In the genomic region with DNA sequence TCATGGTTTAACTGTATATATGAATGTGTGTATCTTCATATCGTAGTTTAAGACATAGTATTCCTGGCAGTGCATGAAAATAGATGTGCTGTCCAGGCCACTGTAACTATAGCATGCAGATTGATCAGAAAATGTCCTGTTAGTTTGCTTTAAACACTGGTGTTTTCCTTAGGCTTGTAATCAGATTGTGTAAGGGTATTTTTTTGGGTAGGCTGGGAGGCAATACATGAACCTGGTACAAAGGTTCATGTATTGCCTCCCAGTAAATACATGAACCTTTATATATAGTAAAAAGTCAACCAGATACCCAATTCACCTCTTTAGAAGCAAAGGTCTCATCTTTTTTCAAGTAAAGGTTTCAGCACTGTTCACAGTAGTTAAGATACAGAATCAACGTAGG, we compare ENCODE assay signal across 9 cellular contexts. TPM values are rescaled to one million over a fixed set of nuclear protein-coding genes. Genes with fewer than 3 reads are reported as not detected.
DNase-seq lines count a peak whose midpoint lies in the region; ATAC-seq and TF ChIP-seq lines count a peak whose summit lies in the region.
"Had no signal": no experiment of that assay in that cellular context is flagged by ENCODE, and none has a peak within 500 bp of the region (broad histone marks: within the 10 kb centered on the region; RNA-seq: fewer than 3 reads in every experiment).

No MANE protein-coding gene starts in this region.

- no peaks in the 10 kb centered on the region for H3K9me3 Mint-ChIP-seq in activated CD4-positive, alpha-beta T cell treated with anti-CD3 and anti-CD28 coated beads, Interleukin-2, amount 10 ng/mL, durations not matched to agents 24 days and 14 days
- no peaks in the 10 kb centered on the region for H3K9me3 Mint-ChIP-seq in activated T-helper 2 cell treated with anti-CD3 and anti-CD28 coated beads, Interferon-gamma antibody, Interleukin-2, Interleukin-4, amounts not matched to agents 10 μg/mL and 5 μg/mL and 100 μg/mL, durations not matched to agents 14 hours and 24 hours and 36 hours
- no peaks in the 10 kb centered on the region for H3K9me3 Mint-ChIP-seq in immature natural killer cell

- peaks cover 32% of the 10 kb centered on the region for H3K4me1 Mint-ChIP-seq in activated CD4-positive, alpha-beta T cell treated with anti-CD3 and anti-CD28 coated beads, Interleukin-2, amount 10 ng/mL, durations not matched to agents 24 days and 14 days
- peaks cover 26% of the 10 kb centered on the region for H3K4me1 Mint-ChIP-seq in activated T-helper 2 cell treated with anti-CD3 and anti-CD28 coated beads, Interferon-gamma antibody, Interleukin-2, Interleukin-4, amounts not matched to agents 10 μg/mL and 5 μg/mL and 100 μg/mL, durations not matched to agents 14 hours and 24 hours and 36 hours (ENCODE audit: low read depth)
- peaks cover 62 to 72% of the 10 kb centered on the region in 2 donors for H3K4me1 Mint-ChIP-seq in immature natural killer cell

- H3K27ac ChIP-seq in stomach: peak overlapping the region in 2 of 5 donors; percentile 97 to 99

- H3K4me3 Mint-ChIP-seq in activated CD4-positive, alpha-beta T cell treated with anti-CD3 and anti-CD28 coated beads, Interleukin-2, amount 10 ng/mL, durations not matched to agents 24 days and 14 days: peak overlapping the region; percentile 100
- peak overlapping the region; percentile 99 for H3K4me3 Mint-ChIP-seq in activated T-helper 2 cell treated with anti-CD3 and anti-CD28 coated beads, Interferon-gamma antibody, Interleukin-2, Interleukin-4, amounts not matched to agents 10 μg/mL and 5 μg/mL and 100 μg/mL, durations not matched to agents 14 hours and 24 hours and 36 hours (ENCODE audit: low read depth)
- H3K4me3 Mint-ChIP-seq in immature natural killer cell: peak overlapping the region; percentile 96 to 100 (median 99)

- WGBS in stomach, 5 donors: 58 to 70% (median 64%) methylated on average over 2 of the region's 2 CpGs

- intact Hi-C loops in activated CD4-positive, alpha-beta T cell treated with anti-CD3 and anti-CD28 coated beads, Interleukin-2, amount 10 ng/mL, durations not matched to agents 24 days and 14 days (cut with micrococcal nuclease): no loop called here
- intact Hi-C loops in activated T-helper 2 cell treated with anti-CD3 and anti-CD28 coated beads, Interferon-gamma antibody, Interleukin-2, Interleukin-4, amounts not matched to agents 10 μg/mL and 5 μg/mL and 100 μg/mL, durations not matched to agents 14 hours and 24 hours and 36 hours (cut with micrococcal nuclease): loop anchor here (2.0 kb wide), 1 partner anchor 816 kb away; the partner anchor contains the start of gene CCDC150
- intact Hi-C loops in stomach (cut with DNase I; ENCODE audit: low total_unique reads): no loop called here

- peak overlapping the region; percentile 60 to 76 (median 66) for H3K4me3 ChIP-seq in stomach

- no peak overlapping the region for H3K27ac Mint-ChIP-seq in activated CD4-positive, alpha-beta T cell treated with anti-CD3 and anti-CD28 coated beads, Interleukin-2, amount 10 ng/mL, durations not matched to agents 24 days and 14 days
- H3K27ac Mint-ChIP-seq in activated T-helper 2 cell treated with anti-CD3 and anti-CD28 coated beads, Interferon-gamma antibody, Interleukin-2, Interleukin-4, amounts not matched to agents 10 μg/mL and 5 μg/mL and 100 μg/mL, durations not matched to agents 14 hours and 24 hours and 36 hours: peak overlapping the region; percentile 100
- peak overlapping the region; percentile 98 to 100 (median 100) for H3K27ac Mint-ChIP-seq in immature natural killer cell

- peaks cover 10% of the 10 kb centered on the region for H3K36me3 Mint-ChIP-seq in activated CD4-positive, alpha-beta T cell treated with anti-CD3 and anti-CD28 coated beads, Interleukin-2, amount 10 ng/mL, durations not matched to agents 24 days and 14 days (ENCODE audit: low read depth)
- H3K36me3 Mint-ChIP-seq in activated T-helper 2 cell treated with anti-CD3 and anti-CD28 coated beads, Interferon-gamma antibody, Interleukin-2, Interleukin-4, amounts not matched to agents 10 μg/mL and 5 μg/mL and 100 μg/mL, durations not matched to agents 14 hours and 24 hours and 36 hours (ENCODE audit: low read depth): peaks cover 20% of the 10 kb centered on the region
- no peaks in the 10 kb centered on the region for H3K36me3 Mint-ChIP-seq in immature natural killer cell

- peaks cover 12 to 60% (median 42%) of the 10 kb centered on the region in 4 donors for H3K4me1 ChIP-seq in stomach

- peaks cover 1 to 6% (median 2%) of the 10 kb centered on the region in 4 donors for H3K36me3 ChIP-seq in stomach

- H3K27me3 Mint-ChIP-seq in activated CD4-positive, alpha-beta T cell treated with anti-CD3 and anti-CD28 coated beads, Interleukin-2, amount 10 ng/mL, durations not matched to agents 24 days and 14 days: no peaks in the 10 kb centered on the region
- H3K27me3 Mint-ChIP-seq in activated T-helper 2 cell treated with anti-CD3 and anti-CD28 coated beads, Interferon-gamma antibody, Interleukin-2, Interleukin-4, amounts not matched to agents 10 μg/mL and 5 μg/mL and 100 μg/mL, durations not matched to agents 14 hours and 24 hours and 36 hours (ENCODE audit: low read depth): no peaks in the 10 kb centered on the region
- peaks cover 9 to 17% (median 10%) of the 10 kb centered on the region in 3 donors for H3K27me3 Mint-ChIP-seq in immature natural killer cell (ENCODE audit: low read depth in 3 of 3)

- TF ChIP-seq POLR2A in stomach (IDR thresholded peaks at IDR 0.05): no peak

- no peak for DNase-seq in activated CD4-positive, alpha-beta T cell treated with anti-CD3 and anti-CD28 coated beads, Interleukin-2, amount 10 ng/mL, durations not matched to agents 24 days and 14 days
- no peak for DNase-seq in activated CD4-positive, alpha-beta T cell treated with anti-CD3 and anti-CD28 coated beads for 4 hours
- no peak for DNase-seq in activated T-helper 2 cell treated with anti-CD3 and anti-CD28 coated beads, Interferon-gamma antibody, Interleukin-2, Interleukin-4, amounts not matched to agents 10 μg/mL and 5 μg/mL and 100 μg/mL, durations not matched to agents 14 hours and 24 hours and 36 hours (ENCODE audit: low spot score)
- DNase-seq in immature natural killer cell: no peak
- no peak for DNase-seq in stomach
- DNase-seq in NCI-H2227 (lab: John Stamatoyannopoulos, UW; ENCODE audit: unreplicated experiment): no peak
- DNase-seq: NCI-H1092 had no signal

- no peak for TF ChIP-seq CTCF in stomach (IDR thresholded peaks at IDR 0.05)

- no peaks in the 10 kb centered on the region for H3K9me3 ChIP-seq in stomach

- H3K27me3 ChIP-seq in stomach: no peaks in the 10 kb centered on the region

- no peak for ATAC-seq in activated CD4-positive, CD25-positive, alpha-beta regulatory T cell treated with anti-CD3 and anti-CD28 coated beads, Interleukin-2, amount 50 U/mL, for 24 hours
- ATAC-seq in GM21360 (IDR thresholded peaks at IDR 0.05; ENCODE audit: unreplicated experiment): no peak

- no peak for TF ChIP-seq EP300 in stomach (IDR thresholded peaks at IDR 0.05)

RNA-seq across cellular contexts. Expression of gene COQ10B, which starts 1.6 kb away (rescaled TPM):
- total RNA-seq in activated CD4-positive, alpha-beta T cell treated with anti-CD3 and anti-CD28 coated beads, Interleukin-2, amount 10 ng/mL, durations not matched to agents 24 days and 14 days: 20.1 TPM in 2 replicates
- total RNA-seq in activated T-helper 2 cell treated with anti-CD3 and anti-CD28 coated beads, Interferon-gamma antibody, Interleukin-2, Interleukin-4, amounts not matched to agents 10 μg/mL and 5 μg/mL and 100 μg/mL, durations not matched to agents 14 hours and 24 hours and 36 hours: 19.9 and 20.8 TPM in 2 replicates
- 10 to 100 TPM; 49.4 to 80.9 (median 56.6) TPM for polyA plus RNA-seq in immature natural killer cell
- total RNA-seq in stomach: 10 to 100 TPM in 3 of 5 donors, 1 to 10 TPM in 2; 2.9 to 47.7 (median 17.0) TPM
- 10 to 100 TPM; 11.0 to 30.1 (median 22.9) TPM for polyA plus RNA-seq in stomach

RNA-seq across cellular contexts. Expression of gene SF3B1, which starts 20.1 kb away (rescaled TPM):
- 259 and 278 TPM in 2 replicates for total RNA-seq in activated CD4-positive, alpha-beta T cell treated with anti-CD3 and anti-CD28 coated beads, Interleukin-2, amount 10 ng/mL, durations not matched to agents 24 days and 14 days
- total RNA-seq in activated T-helper 2 cell treated with anti-CD3 and anti-CD28 coated beads, Interferon-gamma antibody, Interleukin-2, Interleukin-4, amounts not matched to agents 10 μg/mL and 5 μg/mL and 100 μg/mL, durations not matched to agents 14 hours and 24 hours and 36 hours: 284 and 289 TPM in 2 replicates
- polyA plus RNA-seq in immature natural killer cell: 100 to 1,000 TPM; 123 to 165 (median 133) TPM
- 100 to 1,000 TPM; 154 to 520 (median 382) TPM for total RNA-seq in stomach
- polyA plus RNA-seq in stomach: 100 to 1,000 TPM in 1 of 3 donors, 10 to 100 TPM in 2; 47.4 to 201 (median 51.5) TPM

RNA-seq across cellular contexts. Expression of gene HSPD1, which starts 44.7 kb away (rescaled TPM):
- 984 and 999 TPM in 2 replicates for total RNA-seq in activated CD4-positive, alpha-beta T cell treated with anti-CD3 and anti-CD28 coated beads, Interleukin-2, amount 10 ng/mL, durations not matched to agents 24 days and 14 days
- total RNA-seq in activated T-helper 2 cell treated with anti-CD3 and anti-CD28 coated beads, Interferon-gamma antibody, Interleukin-2, Interleukin-4, amounts not matched to agents 10 μg/mL and 5 μg/mL and 100 μg/mL, durations not matched to agents 14 hours and 24 hours and 36 hours: 749 and 761 TPM in 2 replicates
- polyA plus RNA-seq in immature natural killer cell (10 to 100 TPM; 50.7 to 77.3 (median 52.2) TPM), stomach (100 to 1,000 TPM; 143 to 174 (median 147) TPM)
- 100 to 1,000 TPM in 2 of 5 donors, 10 to 100 TPM in 3; 79.9 to 218 (median 98.2) TPM for total RNA-seq in stomach

RNA-seq across cellular contexts. Expression of gene HSPE1, which starts 45.3 kb away (rescaled TPM):
- 409 and 411 TPM in 2 replicates for total RNA-seq in activated CD4-positive, alpha-beta T cell treated with anti-CD3 and anti-CD28 coated beads, Interleukin-2, amount 10 ng/mL, durations not matched to agents 24 days and 14 days
- total RNA-seq in activated T-helper 2 cell treated with anti-CD3 and anti-CD28 coated beads, Interferon-gamma antibody, Interleukin-2, Interleukin-4, amounts not matched to agents 10 μg/mL and 5 μg/mL and 100 μg/mL, durations not matched to agents 14 hours and 24 hours and 36 hours: 301 and 309 TPM in 2 replicates
- polyA plus RNA-seq in immature natural killer cell: 10 to 100 TPM; 60.2 to 96.7 (median 93.7) TPM
- total RNA-seq in stomach: 100 to 1,000 TPM in 2 of 5 donors, 10 to 100 TPM in 3; 27.4 to 122 (median 74.0) TPM
- 100 to 1,000 TPM; 171 to 218 (median 214) TPM for polyA plus RNA-seq in stomach
